ENCODE assay signal across 1 cellular context in the genomic region with DNA sequence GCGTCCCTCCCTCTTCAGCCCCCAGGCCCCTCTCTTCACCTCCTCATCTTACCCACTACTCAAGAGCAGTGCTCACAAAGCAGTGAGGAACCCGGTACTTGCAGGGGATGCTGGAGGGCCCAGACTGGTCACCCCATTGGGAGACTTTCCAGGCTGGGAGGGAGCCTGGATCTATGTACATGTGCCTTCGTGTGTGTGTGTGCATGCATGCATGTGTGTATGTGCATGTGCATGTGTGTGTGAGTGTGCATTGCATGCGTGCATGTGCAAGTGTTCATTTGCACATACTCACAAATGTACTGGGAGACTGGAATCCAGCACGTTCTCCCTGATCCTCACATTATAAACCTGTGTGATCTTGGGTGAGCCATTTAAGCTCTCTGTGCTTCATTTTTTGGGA.
TF ChIP-seq lines count a peak whose summit lies in the region.

No MANE protein-coding gene starts in this region.

TF ChIP-seq in H1, 55 proteins besides CTCF, POLR2A, EP300 and RAD21:
- no peak for TF ChIP-seq SP2 (IDR thresholded peaks at IDR 0.05; ENCODE audit: low read length)
- no peak for TF ChIP-seq KDM1A (IDR thresholded peaks at IDR 0.05; ENCODE audit: borderline replicate concordance, low read length)
- no peak for TF ChIP-seq RBBP5 (IDR thresholded peaks at IDR 0.05; ENCODE audit: borderline replicate concordance, low read depth, low read length)
- no peak for TF ChIP-seq TAF1 (IDR thresholded peaks at IDR 0.05; ENCODE audit: low read depth, low read length)
- TF ChIP-seq SRF (IDR thresholded peaks at IDR 0.05; ENCODE audit: low read depth, low read length): no peak
- TF ChIP-seq SIN3A (conservative IDR thresholded peaks at IDR 0.05 in 1 of 2, IDR thresholded peaks at IDR 0.05 in 1 of 2; ENCODE audit: low read depth in 1 of 2, low read length in 2 of 2): no peak
- TF ChIP-seq TEAD4 (IDR thresholded peaks at IDR 0.05; ENCODE audit: low read depth, low read length): no peak
- no peak for TF ChIP-seq TAF7 (optimal IDR thresholded peaks at IDR 0.05; ENCODE audit: borderline replicate concordance, low read depth, low read length)
- TF ChIP-seq ZNF274 (IDR thresholded peaks at IDR 0.05; ENCODE audit: borderline replicate concordance, extremely low read depth, low read length): no peak
- TF ChIP-seq SUZ12 (IDR thresholded peaks at IDR 0.05; ENCODE audit: low read length): no peak
- TF ChIP-seq FOSL1 (IDR thresholded peaks at IDR 0.05; ENCODE audit: insufficient read depth, low read depth, low read length): no peak
- TF ChIP-seq CREB1 (IDR thresholded peaks at IDR 0.05): no peak
- TF ChIP-seq YY1 (IDR thresholded peaks at IDR 0.05; ENCODE audit: low read depth, low read length): no peak
- TF ChIP-seq BRCA1 (IDR thresholded peaks at IDR 0.05; ENCODE audit: low read depth, low read length): no peak
